ENCODE assay signal across 1 cellular context in the genomic region with DNA sequence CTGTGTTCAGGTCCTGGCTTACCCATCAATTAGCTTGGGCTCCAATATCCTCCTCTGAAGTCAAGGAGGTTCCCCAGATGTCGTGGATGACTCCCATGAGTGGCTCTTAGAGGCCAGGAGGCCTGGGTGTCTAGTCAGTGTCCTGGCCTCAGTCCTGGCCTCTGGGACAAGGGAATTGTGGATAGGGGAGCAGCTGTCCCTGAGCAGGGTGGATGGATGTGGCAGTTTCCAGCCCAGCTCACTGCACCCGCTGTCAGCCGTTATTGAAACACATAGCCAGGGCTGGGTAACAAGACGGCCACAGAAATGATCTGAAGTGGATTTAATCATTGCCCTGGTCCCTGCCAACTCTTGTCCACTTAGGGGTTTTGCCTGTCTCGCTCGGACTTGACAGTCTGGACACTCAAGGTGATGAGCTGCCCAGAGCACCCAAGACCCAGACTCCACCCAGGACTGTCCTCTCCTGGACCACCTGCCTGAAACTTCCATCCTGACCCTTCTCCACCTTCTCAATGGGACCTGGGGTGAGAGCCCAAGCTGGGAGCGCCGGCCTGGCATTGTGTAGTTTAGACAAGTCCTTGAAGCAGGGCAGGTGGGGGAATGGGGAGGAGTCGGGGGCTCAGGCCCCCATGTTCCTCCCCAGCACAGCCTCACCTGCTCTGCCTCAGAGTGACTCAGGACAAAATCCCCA.
TF ChIP-seq lines count a peak whose summit lies in the region.

No MANE protein-coding gene starts in this region.

TF ChIP-seq in H1, 55 proteins besides CTCF, POLR2A, EP300 and RAD21:
- TF ChIP-seq TAF7 (optimal IDR thresholded peaks at IDR 0.05; ENCODE audit: borderline replicate concordance, low read depth, low read length) (no peak), SIRT6 (IDR thresholded peaks at IDR 0.05; ENCODE audit: low read length) (no peak), SUZ12 (IDR thresholded peaks at IDR 0.05; ENCODE audit: low read length) (no peak), RBBP5 (IDR thresholded peaks at IDR 0.05; ENCODE audit: borderline replicate concordance, low read depth, low read length) (no peak), YY1 (IDR thresholded peaks at IDR 0.05; ENCODE audit: low read depth, low read length) (no peak), KDM1A (IDR thresholded peaks at IDR 0.05; ENCODE audit: borderline replicate concordance, low read length) (no peak), PHF8 (conservative IDR thresholded peaks at IDR 0.05; ENCODE audit: low read depth, low read length) (no peak), HDAC2 (IDR thresholded peaks at IDR 0.05; ENCODE audit: borderline replicate concordance in 1 of 2, low read depth in 2 of 2, low read length in 2 of 2) (no peak)
- TF ChIP-seq, protein P1, sequence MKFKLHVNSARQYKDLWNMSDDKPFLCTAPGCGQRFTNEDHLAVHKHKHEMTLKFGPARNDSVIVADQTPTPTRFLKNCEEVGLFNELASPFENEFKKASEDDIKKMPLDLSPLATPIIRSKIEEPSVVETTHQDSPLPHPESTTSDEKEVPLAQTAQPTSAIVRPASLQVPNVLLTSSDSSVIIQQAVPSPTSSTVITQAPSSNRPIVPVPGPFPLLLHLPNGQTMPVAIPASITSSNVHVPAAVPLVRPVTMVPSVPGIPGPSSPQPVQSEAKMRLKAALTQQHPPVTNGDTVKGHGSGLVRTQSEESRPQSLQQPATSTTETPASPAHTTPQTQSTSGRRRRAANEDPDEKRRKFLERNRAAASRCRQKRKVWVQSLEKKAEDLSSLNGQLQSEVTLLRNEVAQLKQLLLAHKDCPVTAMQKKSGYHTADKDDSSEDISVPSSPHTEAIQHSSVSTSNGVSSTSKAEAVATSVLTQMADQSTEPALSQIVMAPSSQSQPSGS (IDR thresholded peaks at IDR 0.05; ENCODE audit: low read length), result no peak
- TF ChIP-seq, protein P2, sequence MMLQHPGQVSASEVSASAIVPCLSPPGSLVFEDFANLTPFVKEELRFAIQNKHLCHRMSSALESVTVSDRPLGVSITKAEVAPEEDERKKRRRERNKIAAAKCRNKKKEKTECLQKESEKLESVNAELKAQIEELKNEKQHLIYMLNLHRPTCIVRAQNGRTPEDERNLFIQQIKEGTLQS (IDR thresholded peaks at IDR 0.05; ENCODE audit: insufficient read depth, low read depth, low read length), result no peak
